In the genomic region with DNA sequence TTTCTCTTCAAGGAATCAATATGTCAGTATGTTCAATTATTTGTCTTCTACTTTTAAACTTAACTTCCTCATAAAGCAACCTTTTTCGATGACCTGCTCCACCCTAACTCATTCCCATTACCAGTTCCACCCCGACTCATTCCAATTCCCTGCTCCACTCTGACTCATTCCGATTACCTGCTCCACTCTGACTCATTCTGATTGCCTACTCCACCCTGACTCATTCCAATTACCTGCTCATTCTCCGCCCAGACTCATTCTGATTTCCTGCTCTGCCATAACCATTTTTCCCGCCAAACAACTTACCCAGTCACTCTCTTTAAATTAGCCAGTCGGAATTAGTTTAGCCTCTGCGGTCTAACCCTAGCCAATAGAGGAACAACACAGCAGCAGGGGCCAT, we compare ENCODE assay signal across 1 cellular context.
TF ChIP-seq lines count a peak whose summit lies in the region.

No MANE protein-coding gene starts in this region.

TF ChIP-seq in H1, 55 proteins besides CTCF, POLR2A, EP300 and RAD21 (continued from another document):
- no peak for TF ChIP-seq JUN (IDR thresholded peaks at IDR 0.05; ENCODE audit: low read depth, low read length)
- no peak for TF ChIP-seq BRCA1 (IDR thresholded peaks at IDR 0.05; ENCODE audit: low read depth, low read length)
- TF ChIP-seq TEAD4 (IDR thresholded peaks at IDR 0.05; ENCODE audit: low read depth, low read length): no peak
- no peak for TF ChIP-seq POU5F1 (IDR thresholded peaks at IDR 0.05; ENCODE audit: low read depth, low read length)
- TF ChIP-seq ASH2L (IDR thresholded peaks at IDR 0.05; ENCODE audit: low read length): no peak
- no peak for TF ChIP-seq TBP (IDR thresholded peaks at IDR 0.05; ENCODE audit: low read depth, low read length)
- TF ChIP-seq SP4 (IDR thresholded peaks at IDR 0.05; ENCODE audit: low read length): no peak
- no peak for TF ChIP-seq KDM4A (IDR thresholded peaks at IDR 0.05; ENCODE audit: low read depth, low read length, severe bottlenecking)
- TF ChIP-seq SIRT6 (IDR thresholded peaks at IDR 0.05; ENCODE audit: low read length): no peak
- no peak for TF ChIP-seq CEBPB (IDR thresholded peaks at IDR 0.05; ENCODE audit: low read depth, low read length)
- TF ChIP-seq NRF1 (IDR thresholded peaks at IDR 0.05; ENCODE audit: low read depth, low read length): no peak
- TF ChIP-seq SUZ12 (IDR thresholded peaks at IDR 0.05; ENCODE audit: low read length): no peak
- no peak for TF ChIP-seq CBX5 (IDR thresholded peaks at IDR 0.05; ENCODE audit: low read depth, low read length)
- TF ChIP-seq SAP30 (IDR thresholded peaks at IDR 0.05; ENCODE audit: insufficient read depth, insufficient replicate concordance, low read length): no peak
TF ChIP-seq in H1: peak in this region for 0.
